25 cellular contexts compared by ENCODE assay signal in the genomic region with DNA sequence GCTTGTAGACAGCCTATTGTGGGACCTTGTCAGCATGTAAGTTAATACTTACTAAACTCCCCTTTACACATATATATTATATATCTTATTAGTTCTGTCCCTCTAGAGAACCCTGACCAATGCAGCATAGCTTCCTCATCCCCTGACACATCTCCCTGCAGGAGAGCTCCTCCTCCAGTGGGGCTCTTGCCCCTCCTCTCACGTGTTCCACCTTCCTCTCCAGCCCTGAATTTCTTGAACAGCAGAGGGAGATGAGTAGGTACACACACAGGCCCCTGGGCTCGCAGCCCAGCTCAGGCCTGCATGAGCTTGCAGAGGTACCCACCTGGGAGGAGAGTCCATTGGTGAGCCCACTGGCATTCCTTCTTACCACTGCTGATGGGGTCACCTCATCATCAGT. TPM values are rescaled to one million over a fixed set of nuclear protein-coding genes. Genes with fewer than 3 reads are reported as not detected.
A peak's percentile ranks its signal among the peaks of the same experiment; 100 is the strongest.
DNase-seq lines count a peak whose midpoint lies in the region; ATAC-seq lines count a peak whose summit lies in the region.
"Had no signal": no experiment of that assay in that cellular context is flagged by ENCODE, and none has a peak within 500 bp of the region (broad histone marks: within the 10 kb centered on the region; RNA-seq: fewer than 3 reads in every experiment).

No MANE protein-coding gene starts in this region.

- no peaks in the 10 kb centered on the region for H3K36me3 Mint-ChIP-seq in effector memory CD8-positive, alpha-beta T cell (ENCODE audit: insufficient read depth)
- H3K36me3 Mint-ChIP-seq: memory B cell, naive B cell had no signal

- H3K27me3 Mint-ChIP-seq in effector memory CD8-positive, alpha-beta T cell: peaks cover 23 to 40% of the 10 kb centered on the region in 2 donors

- no peak for ATAC-seq in effector memory CD8-positive, alpha-beta T cell (replicated peaks)
- ATAC-seq: activated T-cell treated with anti-CD3 and anti-CD28 coated beads, Interleukin-2, amount 50 U/mL, for 4 hours; gastrocnemius medialis had no signal

- no peaks in the 10 kb centered on the region for H3K9me3 Mint-ChIP-seq in effector memory CD8-positive, alpha-beta T cell
- H3K9me3 Mint-ChIP-seq: activated T-cell treated with anti-CD3 and anti-CD28 coated beads, Interleukin-2, amount 50 U/mL, for 4 hours; memory B cell had no signal

- DNase-seq in NOMO-1 treated with dmso at 0.1 percent for 144 hours (lab: John Stamatoyannopoulos, UW; ENCODE audit: unreplicated experiment) (peak; percentile 12), NOMO-1 treated with DMSO at 0.1 percent for 48 hours (lab: John Stamatoyannopoulos, UW; ENCODE audit: unreplicated experiment) (no peak), HPDE6-E6E7 (ENCODE audit: extremely low spot score) (peak; percentile 37), amniotic epithelial cell (ENCODE audit: low read depth) (peak; percentile 10), mucosa of gallbladder (ENCODE audit: low spot score) (peak; percentile 32), occipital lobe (lab: John Stamatoyannopoulos, UW) (no peak), NCI-H345 treated with DMSO at 0.1 percent for 48 hours (lab: John Stamatoyannopoulos, UW; ENCODE audit: unreplicated experiment) (no peak)
- DNase-seq in effector memory CD8-positive, alpha-beta T cell: no peak
- DNase-seq: activated CD4-positive, alpha-beta T cell treated with anti-CD3 and anti-CD28 coated beads for 1 hour; activated CD8-positive, alpha-beta memory T cell treated with anti-CD3 and anti-CD28 coated beads for 24 hours; activated naive CD4-positive, alpha-beta T cell treated with Interleukin-2 at 50 U/mL for 16 hours; activated T-cell treated with anti-CD3 and anti-CD28 coated beads, Interleukin-2, amount 50 U/mL, for 4 hours; caudate nucleus; DMS153; gastrocnemius medialis; kidney; MG63; naive B cell; NCI-H2171; NCI-H748 treated with DMSO at 0.1 percent for 48 hours; sigmoid colon had no signal

- peaks cover 0 to 2% of the 10 kb centered on the region in 2 donors for H3K4me1 Mint-ChIP-seq in effector memory CD8-positive, alpha-beta T cell (ENCODE audit: low read depth in 2 of 2)
- H3K4me1 Mint-ChIP-seq: memory B cell, naive B cell had no signal

- H3K27ac Mint-ChIP-seq in effector memory CD8-positive, alpha-beta T cell: no peak overlapping the region
- H3K27ac Mint-ChIP-seq: memory B cell had no signal

- no peak overlapping the region for H3K4me3 Mint-ChIP-seq in effector memory CD8-positive, alpha-beta T cell
- H3K4me3 Mint-ChIP-seq: activated T-cell treated with anti-CD3 and anti-CD28 coated beads, Interleukin-2, amount 50 U/mL, for 4 hours; memory B cell; naive B cell had no signal

RNA-seq across cellular contexts. Expression of a gene that starts 27.3 kb away (rescaled TPM):
- 10.8 TPM for total RNA-seq in mucosa of gallbladder
- total RNA-seq in occipital lobe: not detected
- total RNA-seq: activated T-cell treated with anti-CD3 and anti-CD28 coated beads, Interleukin-2, amount 50 U/mL, for 4 hours; osteocyte; sigmoid colon; SK-MEL-5; vagina had no signal

RNA-seq across cellular contexts. Expression of a gene that starts 44.8 kb away (rescaled TPM):
- not detected for total RNA-seq in mucosa of gallbladder
- total RNA-seq in occipital lobe: not detected
- total RNA-seq: activated T-cell treated with anti-CD3 and anti-CD28 coated beads, Interleukin-2, amount 50 U/mL, for 4 hours; gastrocnemius medialis; osteocyte; sigmoid colon; SK-MEL-5; vagina had no signal

Comparison
In these comparisons a context has a peak if more than half of its experiments do, and no peak if none do; other contexts are left out.
1. DNase-seq: peak in NOMO-1 treated with dmso at 0.1 percent for 144 hours (single experiment), HPDE6-E6E7 (single experiment), amniotic epithelial cell (single experiment) and mucosa of gallbladder (single experiment); none in NOMO-1 treated with DMSO at 0.1 percent for 48 hours (single experiment), effector memory CD8-positive, alpha-beta T cell (0 of 3), occipital lobe (single experiment) and NCI-H345 treated with DMSO at 0.1 percent for 48 hours (single experiment).
2. RNA of a gene that starts 27.3 kb away (total RNA-seq): 10.8 TPM in mucosa of gallbladder (single experiment); not detected in occipital lobe (single experiment); every median in the first group is over 10 times any median in the second.